In genomic region chr7:22351329-22351692, GRCh38 we compare ENCODE assay signal across 10 cellular contexts. TPM values are rescaled to one million over a fixed set of nuclear protein-coding genes. Genes with fewer than 3 reads are reported as not detected.
DNase-seq lines count a peak whose midpoint lies in the region; ATAC-seq and TF ChIP-seq lines count a peak whose summit lies in the region.
"Had no signal": no experiment of that assay in that cellular context is flagged by ENCODE, and none has a peak within 500 bp of the region (broad histone marks: within the 10 kb centered on the region; RNA-seq: fewer than 3 reads in every experiment).

No MANE protein-coding gene starts in this region.

- intact Hi-C loops in PC-9 (cut with micrococcal nuclease; ENCODE audit: unreplicated experiment), result loop anchor here (5.0 kb wide), 1 partner anchor 81 kb away; no protein-coding TSS in a partner anchor
- intact Hi-C loops in esophagus muscularis mucosa (cut with DNase I), result no loop called here

- peaks cover 65% of the 10 kb centered on the region for H3K4me1 ChIP-seq in PC-9 (replicated peaks; ENCODE audit: insufficient read depth)
- H3K4me1 ChIP-seq in esophagus muscularis mucosa, result peaks cover 0 to 7% (median 4%) of the 10 kb centered on the region in 4 donors

- TF ChIP-seq EP300 in esophagus muscularis mucosa (IDR thresholded peaks at IDR 0.05), result no peak

- WGBS in esophagus muscularis mucosa, result 79% methylated on average over 2 of the region's 2 CpGs

- peaks cover 79% of the 10 kb centered on the region for H3K79me2 ChIP-seq in PC-9 (ENCODE audit: low read depth)

- peaks cover 40% of the 10 kb centered on the region for H3F3A ChIP-seq in PC-9 (ENCODE audit: insufficient read depth, low read depth)

- no peaks in the 10 kb centered on the region for H3K9me2 ChIP-seq in PC-9 (ENCODE audit: insufficient read depth)

- POLR2A ChIA-PET in PC-9 (lab: Charles Lee; ENCODE audit: unreplicated experiment), result no interaction called here

- peak overlapping the region; percentile 49 for H3K4me2 ChIP-seq in PC-9
- H3K4me2 ChIP-seq: BLaER1 had no signal

- CTCF ChIA-PET in PC-9 (lab: Charles Lee), result no interaction called here

- TF ChIP-seq CTCF in PC-9 (conservative IDR thresholded peaks at IDR 0.05), result no peak
- no peak for TF ChIP-seq CTCF in esophagus muscularis mucosa (IDR thresholded peaks at IDR 0.05)

- no peak overlapping the region for H2AFZ ChIP-seq in PC-9

- peak; percentile 80 for ATAC-seq in GM19452 (IDR thresholded peaks at IDR 0.05; ENCODE audit: unreplicated experiment)
- peak; percentile 69 for ATAC-seq in HG03064 (IDR thresholded peaks at IDR 0.05; ENCODE audit: low read depth, unreplicated experiment)

- H3K9me3 ChIP-seq in PC-9 (ENCODE audit: insufficient read depth, low read depth) (peaks cover 4% of the 10 kb centered on the region; the same call in 1 of the 2 replicates), esophagus muscularis mucosa (peaks cover 0 to 13% (median 6%) of the 10 kb centered on the region in 4 donors)

- peak overlapping the region; percentile 40 for H3K27ac ChIP-seq in PC-9
- H3K27ac ChIP-seq in esophagus muscularis mucosa (replicated peaks in 1 of 4), result no peak overlapping the region
- H3K27ac ChIP-seq: BLaER1, tibial artery had no signal

- H3K27me3 ChIP-seq in PC-9 (ENCODE audit: insufficient read depth, low read depth) (no peaks in the 10 kb centered on the region), esophagus muscularis mucosa (peaks cover 0 to 42% (median 3%) of the 10 kb centered on the region in 4 donors)
- H3K27me3 ChIP-seq: BLaER1 had no signal

- no TSS peak for BruUV-seq in PC-9 (replicated peaks; lab: Mats Ljungman, UMichigan)

- no peaks in the 10 kb centered on the region for H4K20me1 ChIP-seq in PC-9 (ENCODE audit: insufficient read depth)
- H4K20me1 ChIP-seq: BLaER1 had no signal

- no peak for TF ChIP-seq POLR2A in esophagus muscularis mucosa (IDR thresholded peaks at IDR 0.05; ENCODE audit: low read depth)

- DNase-seq in DMS 273 (lab: John Stamatoyannopoulos, UW; ENCODE audit: unreplicated experiment) (peak; percentile 22), PC-9 (peak in 1 of 2 experiments; percentile 88), esophagus muscularis mucosa (ENCODE audit: extremely low spot score) (no peak), OCI-M1 (lab: John Stamatoyannopoulos, UW) (no peak), GF-D8 (lab: John Stamatoyannopoulos, UW) (no peak)
- no peak for DNase-seq in activated CD4-positive, alpha-beta T cell treated with anti-CD3 and anti-CD28 coated beads for 1 hour
- DNase-seq: tibial artery had no signal

- H3K4me3 ChIP-seq in PC-9 (no peak overlapping the region), esophagus muscularis mucosa (no peak overlapping the region)
- H3K4me3 ChIP-seq: BLaER1, tibial artery had no signal

- H3K36me3 ChIP-seq in PC-9 (ENCODE audit: low read depth) (no peaks in the 10 kb centered on the region), esophagus muscularis mucosa (no peaks in the 10 kb centered on the region)
- H3K36me3 ChIP-seq: tibial artery had no signal

RNA-seq across cellular contexts. Expression of gene RAPGEF5, which starts 5.6 kb away (rescaled TPM):
- 16.4 and 16.6 TPM in 2 replicates for total RNA-seq in PC-9 (2021)
- 10 to 100 TPM; 21.2 to 27.0 (median 24.1) TPM for total RNA-seq in esophagus muscularis mucosa
